16 cellular contexts compared by ENCODE assay signal in genomic region chr6:98634569-98634968, GRCh38.
"Had no signal": no experiment of that assay in that cellular context is flagged by ENCODE, and none has a peak within 500 bp of the region (broad histone marks: within the 10 kb centered on the region; RNA-seq: fewer than 3 reads in every experiment).

No MANE protein-coding gene starts in this region.

- H3K27ac ChIP-seq: adrenal gland, body of pancreas, neutrophil, right atrium auricular region, skin epidermis, tibial artery had no signal

- H3K36me3 ChIP-seq: adrenal gland, neutrophil, right atrium auricular region, tibial artery had no signal

- H3K27ac Mint-ChIP-seq: activated B cell treated with CpG ODN at 0.5 μM for 24 hours; activated CD4-positive, alpha-beta T cell treated with anti-CD3 and anti-CD28 coated beads, Interleukin-2, amount 10 ng/mL, durations not matched to agents 7 days and 5 days; T-helper 17 cell had no signal

- H3K27me3 ChIP-seq: adrenal gland, body of pancreas, neutrophil, right atrium auricular region, tibial artery had no signal

- H3K9me3 ChIP-seq: adrenal gland, body of pancreas, neutrophil, right atrium auricular region, tibial artery had no signal

- H3K9me3 Mint-ChIP-seq: activated B cell treated with CpG ODN at 0.5 μM for 24 hours; activated CD4-positive, alpha-beta T cell treated with anti-CD3 and anti-CD28 coated beads, Interleukin-2, amount 10 ng/mL, durations not matched to agents 7 days and 5 days had no signal

- ATAC-seq: body of pancreas, T-helper 17 cell had no signal

- DNase-seq: activated B cell treated with CpG ODN at 0.5 μM for 24 hours; activated CD4-positive, alpha-beta T cell treated with anti-CD3 and anti-CD28 coated beads, Interleukin-2, amount 10 ng/mL, durations not matched to agents 7 days and 5 days; activated naive CD4-positive, alpha-beta T cell treated with anti-CD3 and anti-CD28 coated beads, Interleukin-2, amount 50 U/mL, for 16 hours; adrenal gland; body of pancreas; cerebellar nuclear complex; dermis blood vessel endothelial cell; glutamatergic neuron; midbrain; posterior cingulate gyrus; T-helper 17 cell; tibial artery had no signal

- H3K4me3 ChIP-seq: adrenal gland, body of pancreas, right atrium auricular region, skin epidermis, tibial artery had no signal

- H3K4me1 ChIP-seq: adrenal gland, body of pancreas, right atrium auricular region, tibial artery had no signal

- H3K27me3 Mint-ChIP-seq: activated B cell treated with CpG ODN at 0.5 μM for 24 hours; activated CD4-positive, alpha-beta T cell treated with anti-CD3 and anti-CD28 coated beads, Interleukin-2, amount 10 ng/mL, durations not matched to agents 7 days and 5 days; T-helper 17 cell had no signal

- H3K4me1 Mint-ChIP-seq: activated B cell treated with CpG ODN at 0.5 μM for 24 hours; activated CD4-positive, alpha-beta T cell treated with anti-CD3 and anti-CD28 coated beads, Interleukin-2, amount 10 ng/mL, durations not matched to agents 7 days and 5 days; T-helper 17 cell had no signal

- H3K4me3 Mint-ChIP-seq: activated B cell treated with CpG ODN at 0.5 μM for 24 hours; activated CD4-positive, alpha-beta T cell treated with anti-CD3 and anti-CD28 coated beads, Interleukin-2, amount 10 ng/mL, durations not matched to agents 7 days and 5 days; T-helper 17 cell had no signal

- FAIRE-seq: keratinocyte had no signal
